Comparison of ENCODE assay signal across 8 cellular contexts in genomic region chr2:156476516-156477206, GRCh38. TPM values are rescaled to one million over a fixed set of nuclear protein-coding genes. Genes with fewer than 3 reads are reported as not detected.
DNase-seq lines count a peak whose midpoint lies in the region; ATAC-seq, FAIRE-seq and TF ChIP-seq lines count a peak whose summit lies in the region.

No MANE protein-coding gene starts in this region.

- no peaks in the 10 kb centered on the region for H3K27me3 ChIP-seq in suprapubic skin

- DNase-seq in RCC 7860 (ENCODE audit: low spot score) (peak; percentile 66), globus pallidus (ENCODE audit: low spot score) (peak; percentile 49), suprapubic skin (ENCODE audit: low spot score in 2 of 2) (no peak), NCI-H2107 (lab: John Stamatoyannopoulos, UW) (no peak), HuH-7 (ENCODE audit: low spot score) (no peak), NCI-H2029 treated with DMSO at 0.1 percent for 48 hours (lab: John Stamatoyannopoulos, UW) (no peak)

- no peak for TF ChIP-seq CTCF in suprapubic skin (IDR thresholded peaks at IDR 0.05)

- FAIRE-seq in RCC 7860 (lab: Jason Lieb, UNC), result peak; percentile 71

- TF ChIP-seq EP300 in suprapubic skin (IDR thresholded peaks at IDR 0.05), result no peak

- no peaks in the 10 kb centered on the region for H3K36me3 ChIP-seq in suprapubic skin

- no peak for TF ChIP-seq POLR2A in suprapubic skin (IDR thresholded peaks at IDR 0.05)

- WGBS in suprapubic skin, result 52% methylated on average over 4 of the region's 4 CpGs

- no peaks in the 10 kb centered on the region for H3K9me3 ChIP-seq in suprapubic skin

- no peak overlapping the region for H3K4me3 ChIP-seq in suprapubic skin

- no peak overlapping the region for H3K27ac ChIP-seq in suprapubic skin

- peaks cover 17% of the 10 kb centered on the region for H3K4me1 ChIP-seq in suprapubic skin

- ATAC-seq in GM18511 (IDR thresholded peaks at IDR 0.05; ENCODE audit: unreplicated experiment) (peak; percentile 80), HG02623 (IDR thresholded peaks at IDR 0.05; ENCODE audit: unreplicated experiment) (peak; percentile 72)

RNA-seq across cellular contexts. Expression of gene GPD2, which starts 40.5 kb away (rescaled TPM):
- total RNA-seq in suprapubic skin, result 10 to 100 TPM; 34.7 to 77.5 (median 50.3) TPM

Comparison
In these comparisons a context has a peak if more than half of its experiments do, and no peak if none do; other contexts are left out.
1. DNase-seq: peak in RCC 7860 (single experiment) and globus pallidus (single experiment); none in suprapubic skin (0 of 2), NCI-H2107 (single experiment), HuH-7 (single experiment) and NCI-H2029 treated with DMSO at 0.1 percent for 48 hours (single experiment).